ENCODE assay signal across 37 cellular contexts in genomic region chr16:20302389-20302788, GRCh38. TPM values are rescaled to one million over a fixed set of nuclear protein-coding genes. Genes with fewer than 3 reads are reported as not detected.
"Had no signal": no experiment of that assay in that cellular context is flagged by ENCODE, and none has a peak within 500 bp of the region (broad histone marks: within the 10 kb centered on the region; RNA-seq: fewer than 3 reads in every experiment).

No MANE protein-coding gene starts in this region.

- H3K4me3 ChIP-seq: MG63 had no signal

- H3K4me2 ChIP-seq: KMS-11 had no signal

- H3K9me3 ChIP-seq: MG63 had no signal

- H3K9ac ChIP-seq: KMS-11 had no signal

- DNase-seq: Karpas-422, Kasumi-1, MG63, MM.1S, MV-4-11, NCI-H1048, NCI-H1092, NCI-H1092 treated with DMSO at 0.1 percent for 48 hours, NCI-H1105, NCI-H1105 treated with DMSO at 0.1 percent for 48 hours, NCI-H1417, NCI-H1417 treated with DMSO at 0.1 percent for 48 hours, NCI-H1436, NCI-H146, NCI-H1694 treated with DMSO at 0.1 percent for 48 hours, NCI-H187, NCI-H187 treated with DMSO at 0.1 percent for 48 hours, NCI-H1930, NCI-H2029, NCI-H2029 treated with DMSO at 0.1 percent for 48 hours, NCI-H2081, NCI-H2081 treated with DMSO at 0.1 percent for 48 hours, NCI-H2107, NCI-H2171, NCI-H2171 treated with DMSO at 0.1 percent for 48 hours, NCI-H2227 treated with DMSO at 0.1 percent for 48 hours, NCI-H226, NCI-H345, NCI-H446, NCI-H446 treated with DMSO at 0.1 percent for 48 hours, NCI-H510A, NCI-H524 had no signal

- H3K27ac ChIP-seq: KMS-11 had no signal

- H3K36me3 ChIP-seq: MG63 had no signal

RNA-seq across cellular contexts. Expression of gene GP2, which starts 24.9 kb away (rescaled TPM):
- total RNA-seq: LHCN-M2, M059J, MCF 10A, NCI-H460 had no signal

RNA-seq across cellular contexts. Expression of gene UMOD, which starts 50.1 kb away (rescaled TPM):
- total RNA-seq: LHCN-M2, M059J, MCF 10A, NCI-H460 had no signal
